In genomic region chr19:11113140-11113708, GRCh38 we compare ENCODE assay signal across 21 cellular contexts. TPM values are rescaled to one million over a fixed set of nuclear protein-coding genes. Genes with fewer than 3 reads are reported as not detected.
DNase-seq lines count a peak whose midpoint lies in the region; FAIRE-seq and TF ChIP-seq lines count a peak whose summit lies in the region.
"Had no signal": no experiment of that assay in that cellular context is flagged by ENCODE, and none has a peak within 500 bp of the region (broad histone marks: within the 10 kb centered on the region; RNA-seq: fewer than 3 reads in every experiment).

No MANE protein-coding gene starts in this region.

- H3K4me1 ChIP-seq in H1 (replicated peaks in 1 of 4; ENCODE audit: control insufficient read depth in 3 of 4, insufficient read depth in 4 of 4, low read length in 3 of 4) (no peaks in the 10 kb centered on the region), osteoblast (ENCODE audit: insufficient read depth, low read length) (no peaks in the 10 kb centered on the region)
- H3K4me1 ChIP-seq: SJSA1 had no signal

- H3K4me2 ChIP-seq in H1 (ENCODE audit: insufficient read depth in 1 of 2, low read depth in 2 of 2, low read length in 2 of 2) = no peak overlapping the region
- no peak overlapping the region for H3K4me2 ChIP-seq in osteoblast (ENCODE audit: insufficient read depth, low read length)

- peak overlapping the region; percentile 11 for H3K27ac Mint-ChIP-seq in activated T-cell treated with anti-CD3 and anti-CD28 coated beads, Interleukin-2, amount 50 U/mL, for 24 hours
- H3K27ac Mint-ChIP-seq: HFFc6 had no signal

- no peak overlapping the region for H3K23ac ChIP-seq in H1 (ENCODE audit: insufficient read length)

- no peak for FAIRE-seq in H1 (lab: Jason Lieb, UNC)
- FAIRE-seq: G401.6, GM19239 had no signal

- H2AFZ ChIP-seq in H1 (ENCODE audit: low read length) = no peak overlapping the region
- H2AFZ ChIP-seq in osteoblast (ENCODE audit: low read length) = no peak overlapping the region

- H3K4me3 Mint-ChIP-seq in activated T-cell treated with anti-CD3 and anti-CD28 coated beads, Interleukin-2, amount 50 U/mL, for 24 hours = no peak overlapping the region
- H3K4me3 Mint-ChIP-seq: CD14-positive monocyte, HFFc6 had no signal

- peaks cover 10 to 32% of the 10 kb centered on the region in 2 experiments for H4K20me1 ChIP-seq in H1 (replicated peaks in 1 of 2; ENCODE audit: control insufficient read depth in 1 of 2, insufficient read depth in 2 of 2, low read length in 2 of 2)
- H4K20me1 ChIP-seq in osteoblast (ENCODE audit: insufficient read depth, low read length) = peaks cover 3% of the 10 kb centered on the region

- H3K27ac ChIP-seq in RWPE1 (peak overlapping the region; percentile 80), H1 (ENCODE audit: low read depth, low read length) (no peak overlapping the region), osteoblast (ENCODE audit: low read depth, low read length) (no peak overlapping the region), dorsolateral prefrontal cortex (no peak overlapping the region)
- H3K27ac ChIP-seq: SJSA1 had no signal

- no peak overlapping the region for H4K8ac ChIP-seq in H1 (ENCODE audit: extremely low read depth, insufficient read depth, low read length)

- H2BK20ac ChIP-seq in H1 (ENCODE audit: low read length) = no peak overlapping the region

- H3K56ac ChIP-seq in H1 (replicated peaks; ENCODE audit: insufficient read length, low read depth, low read length) = no peak overlapping the region

- intact Hi-C loops in dorsolateral prefrontal cortex (cut with DNase I) = no loop called here

- no peak overlapping the region for H4K5ac ChIP-seq in H1 (ENCODE audit: insufficient read length, low read depth, low read length)

- in situ Hi-C loops in GM13977 (cut with MboI; ENCODE audit: low pct_unique_long_range_greater_than_20kb, low sequenced_read_pairs, unreplicated experiment) = no loop called here

- H3K14ac ChIP-seq in H1 (ENCODE audit: insufficient read length) = no peak overlapping the region

- H3K4ac ChIP-seq in H1 (replicated peaks; ENCODE audit: insufficient read length, low read depth, low read length) = no peak overlapping the region

- no peak overlapping the region for H3K18ac ChIP-seq in H1 (ENCODE audit: extremely low read depth, low read length)

- H4K91ac ChIP-seq in H1 (replicated peaks; ENCODE audit: insufficient read length, low read length) = no peak overlapping the region

- H2BK5ac ChIP-seq in H1 (ENCODE audit: low read depth, low read length) = no peak overlapping the region

- H3K27me3 Mint-ChIP-seq in activated T-cell treated with anti-CD3 and anti-CD28 coated beads, Interleukin-2, amount 50 U/mL, for 24 hours = no peaks in the 10 kb centered on the region

- H2BK120ac ChIP-seq in H1 (replicated peaks; ENCODE audit: low read depth, low read length) = no peak overlapping the region

- no peaks in the 10 kb centered on the region for H3K23me2 ChIP-seq in H1 (ENCODE audit: low read depth, low read length)

- POLR2A ChIA-PET in RWPE1 (lab: Yijun Ruan, JAX; ENCODE audit: low non-redundant PET) = no interaction called here
- POLR2A ChIA-PET in H1 (lab: Charles Lee; ENCODE audit: partially characterized antibody) = no interaction called here

- no peak overlapping the region for H2AK5ac ChIP-seq in H1 (ENCODE audit: low read depth, low read length)

- no peaks in the 10 kb centered on the region; the same call in 1 of the 2 replicates for H3K79me1 ChIP-seq in H1 (ENCODE audit: low read depth, low read length)

- TF ChIP-seq EP300 in H1 (IDR thresholded peaks at IDR 0.05; ENCODE audit: borderline replicate concordance in 1 of 2, low read depth in 2 of 2, low read length in 2 of 2) = no peak

- 94% methylated on average over 27 of the region's 27 CpGs; no CpG with 5 or more reads in 1 of the 2 experiments for WGBS in H1 (ENCODE audit: extremely low coverage in 1 of 2, insufficient coverage in 1 of 2, insufficient read length in 1 of 2, insufficient replicate concordance in 2 of 2, low coverage in 1 of 2, low lambda C conversion rate in 2 of 2, missing lambda C conversion rate in 1 of 2), 2 experiments

- no peaks in the 10 kb centered on the region for H3K27me3 ChIP-seq in H1 (replicated peaks in 1 of 4; ENCODE audit: control insufficient read depth in 3 of 4, extremely low read depth in 1 of 4, insufficient read depth in 3 of 4, low read length in 3 of 4)
- no peaks in the 10 kb centered on the region for H3K27me3 ChIP-seq in osteoblast (ENCODE audit: insufficient read depth, low read length)
- H3K27me3 ChIP-seq in dorsolateral prefrontal cortex = no peaks in the 10 kb centered on the region
- H3K27me3 ChIP-seq: SJSA1 had no signal

- H3K9me3 Mint-ChIP-seq in activated T-cell treated with anti-CD3 and anti-CD28 coated beads, Interleukin-2, amount 50 U/mL, for 24 hours = no peaks in the 10 kb centered on the region
- H3K9me3 Mint-ChIP-seq: HFFc6 had no signal

- H2BK15ac ChIP-seq in H1 (ENCODE audit: low read length) = no peak overlapping the region

- TF ChIP-seq CTCF in RWPE1 (conservative IDR thresholded peaks at IDR 0.05; ENCODE audit: low read depth) (no peak), H1 (IDR thresholded peaks at IDR 0.05; ENCODE audit: control extremely low read depth in 1 of 3, insufficient read depth in 1 of 3, low read depth in 1 of 3, low read length in 3 of 3) (no peak), osteoblast (IDR thresholded peaks at IDR 0.05; ENCODE audit: extremely low read depth, low read depth, low read length) (no peak), GM13977 (IDR thresholded peaks at IDR 0.05; ENCODE audit: extremely low read depth, insufficient read depth, missing control alignments) (no peak), dorsolateral prefrontal cortex (IDR thresholded peaks at IDR 0.05 in 54 of 56, conservative IDR thresholded peaks at IDR 0.05 in 2 of 56; ENCODE audit: low read depth in 1 of 56, partially characterized antibody in 56 of 56) (no peak)

- peaks cover 95% of the 10 kb centered on the region for H3K36me3 Mint-ChIP-seq in activated T-cell treated with anti-CD3 and anti-CD28 coated beads, Interleukin-2, amount 50 U/mL, for 24 hours (ENCODE audit: low read depth)

- no peak for TF ChIP-seq RAD21 in H1 (IDR thresholded peaks at IDR 0.05 in 1 of 2, conservative IDR thresholded peaks at IDR 0.05 in 1 of 2; ENCODE audit: low read depth in 2 of 2, low read length in 2 of 2)

- no peak overlapping the region for H3K4me3 ChIP-seq in H1 (ENCODE audit: extremely low read depth in 1 of 4, insufficient read depth in 2 of 4, low read depth in 3 of 4, low read length in 4 of 4)
- H3K4me3 ChIP-seq in osteoblast (ENCODE audit: insufficient read depth, low read length) = no peak overlapping the region
- no peak overlapping the region for H3K4me3 ChIP-seq in dorsolateral prefrontal cortex
- H3K4me3 ChIP-seq: SJSA1 had no signal

- no peak overlapping the region for H3K9ac ChIP-seq in H1 (replicated peaks in 1 of 4; ENCODE audit: extremely low read depth in 1 of 4, low read depth in 3 of 4, low read length in 3 of 4)

- H3K4me1 Mint-ChIP-seq in activated T-cell treated with anti-CD3 and anti-CD28 coated beads, Interleukin-2, amount 50 U/mL, for 24 hours (ENCODE audit: low read depth) = no peaks in the 10 kb centered on the region
- H3K4me1 Mint-ChIP-seq: CD14-positive monocyte had no signal

- no peak for DNase-seq in activated T-cell treated with anti-CD3 and anti-CD28 coated beads, Interleukin-2, amount 50 U/mL, for 24 hours
- DNase-seq in activated T-cell treated with anti-CD3 and anti-CD28 coated beads, Interleukin-2, amount 50 U/mL, for 1 hour = no peak
- DNase-seq in RWPE1 (ENCODE audit: low spot score) (no peak), H1 (ENCODE audit: low read depth in 1 of 2, low spot score in 2 of 2) (no peak), osteoblast (ENCODE audit: insufficient read length, low spot score, missing footprints) (peak; percentile 31), GM13977 (ENCODE audit: low spot score) (no peak), NCI-H1092 (lab: John Stamatoyannopoulos, UW) (no peak), dorsolateral prefrontal cortex (no peak)
- DNase-seq: 8988T, GOT3, HFFc6, Karpas-422, NCI-H1436, NCI-H1930, NCI-H226, NCI-H524, NCI-H82 had no signal

- H3K9me3 ChIP-seq in H1 (ENCODE audit: insufficient read depth in 2 of 2, low read depth in 1 of 2, low read length in 1 of 2) (no peaks in the 10 kb centered on the region), osteoblast (ENCODE audit: low read depth, low read length) (no peaks in the 10 kb centered on the region)
- H3K9me3 ChIP-seq: SJSA1 had no signal

- H3K79me2 ChIP-seq in H1 (ENCODE audit: control insufficient read depth in 1 of 2, insufficient read depth in 2 of 2, low read length in 2 of 2) = no peaks in the 10 kb centered on the region; a peak in 1 of 4 replicates
- peaks cover 6% of the 10 kb centered on the region for H3K79me2 ChIP-seq in osteoblast (ENCODE audit: insufficient read depth, low read length)

- CTCF ChIA-PET in RWPE1 (lab: Yijun Ruan, JAX) (no interaction called here), H1 (lab: Charles Lee; ENCODE audit: partially characterized antibody) (interaction anchor here (5.1 kb wide), 1 partner anchor 13 kb away, joined by 21 read pairs; no protein-coding TSS in a partner anchor)

- no peak overlapping the region for H2BK12ac ChIP-seq in H1 (ENCODE audit: low read depth, low read length)

- no peak for TF ChIP-seq POLR2A in H1 (IDR thresholded peaks at IDR 0.05; ENCODE audit: control extremely low read depth in 1 of 2, low read depth in 2 of 2, low read length in 2 of 2)

- peaks cover 52 to 95% (median 86%) of the 10 kb centered on the region in 4 experiments for H3K36me3 ChIP-seq in H1 (ENCODE audit: control insufficient read depth in 2 of 4, insufficient read depth in 4 of 4, low read length in 3 of 4)
- H3K36me3 ChIP-seq in osteoblast (ENCODE audit: insufficient read depth, low read length) = peaks cover 85% of the 10 kb centered on the region

RNA-seq across cellular contexts. Expression of gene LDLR, which starts 24.0 kb away (rescaled TPM):
- total RNA-seq in H1 (2021; fragmentation: NEBNext Ultra II Directional; extraction: Animal tissue kit (Norgen Biotek cat#: 25700)) = 118 and 119 TPM in 2 replicates
- polyA plus RNA-seq in H1 (2011; rRNA removed) = 70.1 and 85.9 TPM in 2 replicates
- polyA plus RNA-seq in H1 (2011; cell fraction: cytosol; rRNA removed) = 53.4 TPM
- polyA plus RNA-seq in H1 (2011; cell fraction: nucleus; rRNA removed) = 101 TPM
- 80.2 to 99.5 TPM (median 83.2 TPM) in 4 replicates for polyA plus RNA-seq in H1 (2012, experiment 1 of 2)
- 59.0 TPM for polyA plus RNA-seq in H1 (2012, experiment 2 of 2)
- 147 TPM for polyA plus RNA-seq in H1 (2013, experiment 1 of 2)
- 142 TPM for polyA plus RNA-seq in H1 (2013, experiment 2 of 2)
- 153 and 180 TPM in 2 replicates for polyA minus RNA-seq in H1 (2011; rRNA and poly(A)+ RNA removed)
- 94.0 TPM for polyA minus RNA-seq in H1 (2011; cell fraction: cytosol; rRNA and poly(A)+ RNA removed)
- polyA minus RNA-seq in H1 (2011; cell fraction: nucleus; rRNA and poly(A)+ RNA removed) = 131 TPM
- 313 and 326 TPM in 2 replicates for total RNA-seq in osteoblast
- 10 to 100 TPM; 14.7 to 92.5 (median 30.9) TPM for total RNA-seq in dorsolateral prefrontal cortex

RNA-seq across cellular contexts. Expression of gene SPC24, which starts 42.4 kb away (rescaled TPM):
- total RNA-seq in H1 (2021; fragmentation: NEBNext Ultra II Directional; extraction: Animal tissue kit (Norgen Biotek cat#: 25700)) = 42.4 and 49.9 TPM in 2 replicates
- polyA plus RNA-seq in H1 (2011; rRNA removed) = 17.7 and 18.0 TPM in 2 replicates
- polyA plus RNA-seq in H1 (2011; cell fraction: cytosol; rRNA removed) = 22.5 TPM
- polyA plus RNA-seq in H1 (2011; cell fraction: nucleus; rRNA removed) = 21.0 TPM
- polyA plus RNA-seq in H1 (2012, experiment 1 of 2) = 27.9 to 43.1 TPM (median 35.3 TPM) in 4 replicates
- 23.8 TPM for polyA plus RNA-seq in H1 (2012, experiment 2 of 2)
- polyA plus RNA-seq in H1 (2013, experiment 1 of 2) = 17.6 TPM
- 17.8 TPM for polyA plus RNA-seq in H1 (2013, experiment 2 of 2)
- polyA minus RNA-seq in H1 (2011; rRNA and poly(A)+ RNA removed) = 51.5 and 68.2 TPM in 2 replicates
- polyA minus RNA-seq in H1 (2011; cell fraction: cytosol; rRNA and poly(A)+ RNA removed) = 66.6 TPM
- 18.5 TPM for polyA minus RNA-seq in H1 (2011; cell fraction: nucleus; rRNA and poly(A)+ RNA removed)
- 5.4 and 6.5 TPM in 2 replicates for total RNA-seq in osteoblast
- 1 to 10 TPM in 102 of 120 experiments, under 1 TPM in 17, not detected in 1; 0.44 to 4.9 (median 1.8) TPM for total RNA-seq in dorsolateral prefrontal cortex
